In the genomic region with DNA sequence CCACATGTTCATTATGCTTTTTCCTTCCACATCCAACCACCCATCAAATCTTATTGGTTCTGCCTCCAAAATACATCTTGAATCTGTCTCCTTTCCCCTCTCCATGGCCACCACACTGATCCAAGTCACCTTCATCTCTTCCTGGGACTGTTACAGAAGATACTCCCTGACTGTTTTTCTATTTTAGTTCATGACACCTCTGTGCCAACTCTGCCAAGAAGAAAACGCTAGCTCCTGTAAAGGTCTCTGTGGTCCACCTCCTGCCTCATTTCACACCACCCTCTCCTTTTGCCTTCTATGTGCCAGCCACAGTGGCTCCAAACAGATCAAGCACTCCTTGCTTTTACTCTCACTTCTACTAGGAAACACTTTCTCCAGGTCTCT, we compare ENCODE assay signal across 23 cellular contexts.
"Had no signal": no experiment of that assay in that cellular context is flagged by ENCODE, and none has a peak within 500 bp of the region (broad histone marks: within the 10 kb centered on the region; RNA-seq: fewer than 3 reads in every experiment).

No MANE protein-coding gene starts in this region.

- H3K27me3 ChIP-seq: breast epithelium, colonic mucosa, dorsolateral prefrontal cortex, esophagus muscularis mucosa, upper lobe of right lung had no signal

- H3K27ac ChIP-seq: breast epithelium, colonic mucosa, dorsolateral prefrontal cortex, esophagus muscularis mucosa, left ventricle myocardium inferior, upper lobe of right lung had no signal

- H3K9me3 ChIP-seq: breast epithelium, colonic mucosa, esophagus muscularis mucosa, left ventricle myocardium inferior, upper lobe of right lung had no signal

- H3K4me1 ChIP-seq: breast epithelium, colonic mucosa, esophagus muscularis mucosa, left ventricle myocardium inferior, upper lobe of right lung had no signal

- H3K4me1 Mint-ChIP-seq: activated CD4-positive, alpha-beta T cell treated with anti-CD3 and anti-CD28 coated beads, Interleukin-2, amount 10 ng/mL, durations not matched to agents 24 days and 14 days; activated naive CD4-positive, alpha-beta T cell treated with anti-CD3 and anti-CD28 coated beads, Interleukin-2, amount 10 ng/mL, durations not matched to agents 7 days and 5 days; neural crest cell had no signal

- DNase-seq: activated CD4-positive, alpha-beta T cell treated with anti-CD3 and anti-CD28 coated beads, Interleukin-2, amount 10 ng/mL, durations not matched to agents 24 days and 14 days; activated CD8-positive, alpha-beta T cell treated with anti-CD3 and anti-CD28 coated beads for 36 hours; activated effector memory CD4-positive, alpha-beta T cell treated with Interleukin-2 at 50 U/mL for 16 hours; activated naive CD4-positive, alpha-beta T cell treated with anti-CD3 and anti-CD28 coated beads, Interleukin-2, amount 10 ng/mL, durations not matched to agents 7 days and 5 days; activated T-cell treated with anti-CD3 and anti-CD28 coated beads, Interleukin-2, amount 50 U/mL, for 1 hour; colonic mucosa; dorsolateral prefrontal cortex; effector memory CD8-positive, alpha-beta T cell; hippocampal formation; left ventricle myocardium inferior; mammary epithelial cell; midbrain; occipital lobe; retina; stimulated activated CD4-positive, alpha-beta T cell treated with anti-CD3 and anti-CD28 coated beads, Interleukin-2, amount 100 ng/mL, for 48 hours; stimulated activated CD8-positive, alpha-beta memory T cell treated with anti-CD3 and anti-CD28 coated beads, Interleukin-4, amount 100 ng/mL, for 48 hours; stimulated activated naive CD4-positive, alpha-beta T cell treated with Interleukin-2 at 50 U/mL for 16 hours; T1000; upper lobe of right lung had no signal

- H3K9me3 Mint-ChIP-seq: activated CD4-positive, alpha-beta T cell treated with anti-CD3 and anti-CD28 coated beads, Interleukin-2, amount 10 ng/mL, durations not matched to agents 24 days and 14 days; activated CD8-positive, alpha-beta T cell treated with anti-CD3 and anti-CD28 coated beads for 36 hours; activated naive CD4-positive, alpha-beta T cell treated with anti-CD3 and anti-CD28 coated beads, Interleukin-2, amount 10 ng/mL, durations not matched to agents 7 days and 5 days; effector memory CD8-positive, alpha-beta T cell; neural crest cell; T-helper 1 cell treated with Interleukin-12 subunit alpha and Interleukin-12 subunit beta and Interleukin-4 antibody, amounts not matched to agents 30 μg/mL and 1 μg/mL, for 36 hours had no signal

- H3K27ac Mint-ChIP-seq: activated CD4-positive, alpha-beta T cell treated with anti-CD3 and anti-CD28 coated beads, Interleukin-2, amount 10 ng/mL, durations not matched to agents 24 days and 14 days; activated CD8-positive, alpha-beta T cell treated with anti-CD3 and anti-CD28 coated beads for 36 hours; activated naive CD4-positive, alpha-beta T cell treated with anti-CD3 and anti-CD28 coated beads, Interleukin-2, amount 10 ng/mL, durations not matched to agents 7 days and 5 days; T-helper 1 cell treated with Interleukin-12 subunit alpha and Interleukin-12 subunit beta and Interleukin-4 antibody, amounts not matched to agents 30 μg/mL and 1 μg/mL, for 36 hours had no signal

- ATAC-seq: activated CD8-positive, alpha-beta T cell treated with anti-CD3 and anti-CD28 coated beads for 36 hours; effector memory CD8-positive, alpha-beta T cell; upper lobe of right lung had no signal

- H3K4me3 Mint-ChIP-seq: activated CD4-positive, alpha-beta T cell treated with anti-CD3 and anti-CD28 coated beads, Interleukin-2, amount 10 ng/mL, durations not matched to agents 24 days and 14 days; activated CD8-positive, alpha-beta T cell treated with anti-CD3 and anti-CD28 coated beads for 36 hours; activated naive CD4-positive, alpha-beta T cell treated with anti-CD3 and anti-CD28 coated beads, Interleukin-2, amount 10 ng/mL, durations not matched to agents 7 days and 5 days; effector memory CD8-positive, alpha-beta T cell; neural crest cell; T-helper 1 cell treated with Interleukin-12 subunit alpha and Interleukin-12 subunit beta and Interleukin-4 antibody, amounts not matched to agents 30 μg/mL and 1 μg/mL, for 36 hours had no signal

- H3K27me3 Mint-ChIP-seq: activated CD4-positive, alpha-beta T cell treated with anti-CD3 and anti-CD28 coated beads, Interleukin-2, amount 10 ng/mL, durations not matched to agents 24 days and 14 days; activated CD8-positive, alpha-beta T cell treated with anti-CD3 and anti-CD28 coated beads for 36 hours; activated naive CD4-positive, alpha-beta T cell treated with anti-CD3 and anti-CD28 coated beads, Interleukin-2, amount 10 ng/mL, durations not matched to agents 7 days and 5 days; effector memory CD8-positive, alpha-beta T cell had no signal

- H3K4me3 ChIP-seq: breast epithelium, colonic mucosa, dorsolateral prefrontal cortex, esophagus muscularis mucosa, left ventricle myocardium inferior, upper lobe of right lung had no signal
